In the genomic region with DNA sequence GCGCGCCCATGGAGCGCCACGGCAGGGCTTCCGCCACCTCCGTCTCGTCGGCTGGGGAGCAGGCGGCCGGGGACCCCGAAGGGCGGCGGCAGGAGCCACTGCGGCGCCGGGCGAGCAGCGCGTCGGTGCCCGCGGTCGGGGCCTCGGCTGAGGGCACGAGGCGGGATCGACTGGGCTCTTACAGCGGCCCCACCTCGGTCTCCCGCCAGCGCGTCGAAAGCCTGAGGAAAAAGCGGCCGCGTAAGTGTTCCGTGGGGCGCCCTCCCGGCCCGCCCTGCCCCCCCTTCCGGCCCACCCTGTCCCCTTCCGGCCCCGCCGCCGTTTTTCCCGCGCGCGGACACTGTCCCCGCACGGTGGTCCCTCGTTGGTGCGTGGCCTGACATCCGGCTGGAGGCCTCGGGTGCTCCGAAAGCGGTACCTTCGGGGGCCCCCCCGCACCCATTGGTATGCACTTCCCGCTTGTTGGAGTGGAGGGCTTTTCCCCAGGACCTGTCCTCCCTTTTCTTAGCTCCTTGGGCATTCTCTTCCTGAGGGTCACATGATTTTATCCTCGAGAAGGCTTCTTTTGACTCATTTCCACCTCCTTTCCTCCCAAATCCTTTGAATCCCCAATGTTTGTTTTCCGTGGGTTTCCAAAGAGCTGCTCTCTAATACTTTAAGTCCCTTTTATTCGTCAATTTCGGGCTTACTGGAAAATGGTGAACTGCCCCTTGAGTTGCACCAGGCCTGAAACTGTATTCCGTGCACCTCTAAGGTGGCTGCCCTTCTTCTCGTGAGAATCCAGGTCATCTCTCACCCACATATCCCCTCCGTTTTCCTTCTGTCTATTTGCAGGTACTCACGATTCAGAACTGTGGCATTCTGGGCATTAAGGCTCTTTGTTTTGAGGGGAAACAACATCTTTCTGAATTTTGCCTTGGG, we compare ENCODE assay signal across 8 cellular contexts. TPM values are rescaled to one million over a fixed set of nuclear protein-coding genes. Genes with fewer than 3 reads are reported as not detected.
A peak's percentile ranks its signal among the peaks of the same experiment; 100 is the strongest.
DNase-seq lines count a peak whose midpoint lies in the region; ATAC-seq and TF ChIP-seq lines count a peak whose summit lies in the region.

No MANE protein-coding gene starts in this region.

- H3K4me3 Mint-ChIP-seq in activated CD4-positive, alpha-beta memory T cell treated with anti-CD3 and anti-CD28 coated beads for 36 hours: peak overlapping the region; percentile 92
- H3K4me3 Mint-ChIP-seq in naive thymus-derived CD8-positive, alpha-beta T cell: peak overlapping the region; percentile 93 to 100 (median 98)

- no peak for TF ChIP-seq CTCF in epithelial cell of esophagus (IDR thresholded peaks at IDR 0.05; ENCODE audit: insufficient read depth, low read depth, low read length, missing control alignments)

- ATAC-seq in GM21447 (IDR thresholded peaks at IDR 0.05; ENCODE audit: unreplicated experiment) (peak; percentile 21), GM18519 (IDR thresholded peaks at IDR 0.05; ENCODE audit: low FRiP score, unreplicated experiment) (no peak)
- ATAC-seq in naive thymus-derived CD8-positive, alpha-beta T cell: peak; percentile 4 to 11

- intact Hi-C loops in activated CD4-positive, alpha-beta memory T cell treated with anti-CD3 and anti-CD28 coated beads for 36 hours (cut with micrococcal nuclease): loop anchor here (1.0 to 5.0 kb wide), 5 partner anchors 11 to 193 kb away; a partner anchor contains a TSS

- POLR2A ChIA-PET in activated CD4-positive, alpha-beta memory T cell treated with anti-CD3 and anti-CD28 coated beads for 36 hours (lab: Charles Lee): interaction anchor here (0.7 to 0.9 kb wide), 2 partner anchors 17 to 103 kb away, joined by 3 read pairs; a partner anchor contains a TSS
- POLR2A ChIA-PET in naive thymus-derived CD8-positive, alpha-beta T cell (lab: Charles Lee): interaction anchor here (0.6 to 1.6 kb wide), 5 partner anchors 8 to 122 kb away, joined by 3 to 5 read pairs (median 3); a partner anchor contains a TSS

- no peaks in the 10 kb centered on the region for H3K9me3 Mint-ChIP-seq in activated CD4-positive, alpha-beta memory T cell treated with anti-CD3 and anti-CD28 coated beads for 36 hours
- no peaks in the 10 kb centered on the region for H3K9me3 Mint-ChIP-seq in naive thymus-derived CD8-positive, alpha-beta T cell

- peaks cover 40% of the 10 kb centered on the region for H3K36me3 Mint-ChIP-seq in activated CD4-positive, alpha-beta memory T cell treated with anti-CD3 and anti-CD28 coated beads for 36 hours
- H3K36me3 Mint-ChIP-seq in naive thymus-derived CD8-positive, alpha-beta T cell: peaks cover 0 to 14% (median 3%) of the 10 kb centered on the region in 3 donors

- peak overlapping the region; percentile 97 for H3K27ac Mint-ChIP-seq in activated CD4-positive, alpha-beta memory T cell treated with anti-CD3 and anti-CD28 coated beads for 36 hours
- peak overlapping the region; percentile 93 to 99 (median 97) for H3K27ac Mint-ChIP-seq in naive thymus-derived CD8-positive, alpha-beta T cell

- CTCF ChIA-PET in activated CD4-positive, alpha-beta memory T cell treated with anti-CD3 and anti-CD28 coated beads for 36 hours (lab: Charles Lee): interaction anchor here (1.1 to 2.7 kb wide), 3 partner anchors 34 to 196 kb away, joined by 3 to 10 read pairs (median 4); no protein-coding TSS in a partner anchor

- peak overlapping the region; percentile 84 for H3K27ac ChIP-seq in temporal lobe (ENCODE audit: low read depth, low read length)

- DNase-seq in D341Med (ENCODE audit: low spot score): peak; percentile 78
- peak; percentile 48 to 52 for DNase-seq in Kasumi-1 (lab: John Stamatoyannopoulos, UW)
- peak; percentile 65 for DNase-seq in activated CD4-positive, alpha-beta memory T cell treated with anti-CD3 and anti-CD28 coated beads for 36 hours
- DNase-seq in epithelial cell of esophagus (ENCODE audit: low read depth): no peak
- DNase-seq in naive thymus-derived CD8-positive, alpha-beta T cell: peak in 9 of 10 donors; percentile 7 to 67 (median 23)

- H3K4me1 Mint-ChIP-seq in activated CD4-positive, alpha-beta memory T cell treated with anti-CD3 and anti-CD28 coated beads for 36 hours (ENCODE audit: low read depth): peaks cover 43% of the 10 kb centered on the region
- peaks cover 31 to 64% (median 60%) of the 10 kb centered on the region in 4 donors for H3K4me1 Mint-ChIP-seq in naive thymus-derived CD8-positive, alpha-beta T cell

- H3K4me3 ChIP-seq in epithelial cell of esophagus (ENCODE audit: low read length): peak overlapping the region; percentile 83

- no peaks in the 10 kb centered on the region for H3K27me3 Mint-ChIP-seq in activated CD4-positive, alpha-beta memory T cell treated with anti-CD3 and anti-CD28 coated beads for 36 hours
- no peaks in the 10 kb centered on the region for H3K27me3 Mint-ChIP-seq in naive thymus-derived CD8-positive, alpha-beta T cell

RNA-seq across cellular contexts. Expression of a gene that starts 0.6 kb away (rescaled TPM):
- total RNA-seq in activated CD4-positive, alpha-beta memory T cell treated with anti-CD3 and anti-CD28 coated beads for 36 hours: 10 to 100 TPM; 49.3 to 52.5 TPM
- 10 to 100 TPM; 66.6 to 72.5 TPM for total RNA-seq in naive thymus-derived CD8-positive, alpha-beta T cell
- 10 to 100 TPM; 32.9 to 36.8 (median 36.8) TPM for polyA plus RNA-seq in naive thymus-derived CD8-positive, alpha-beta T cell
- total RNA-seq in temporal lobe: 35.2 TPM

RNA-seq across cellular contexts. Expression of a gene that starts 43.1 kb away (rescaled TPM):
- 10 to 100 TPM; 22.2 to 24.2 TPM for total RNA-seq in activated CD4-positive, alpha-beta memory T cell treated with anti-CD3 and anti-CD28 coated beads for 36 hours
- total RNA-seq in naive thymus-derived CD8-positive, alpha-beta T cell: 10 to 100 TPM; 41.9 to 45.7 TPM
- 1 to 10 TPM; 2.2 to 8.5 (median 3.3) TPM for polyA plus RNA-seq in naive thymus-derived CD8-positive, alpha-beta T cell
- total RNA-seq in temporal lobe: 8.1 TPM
